ENCODE assay signal across 10 cellular contexts in the genomic region with DNA sequence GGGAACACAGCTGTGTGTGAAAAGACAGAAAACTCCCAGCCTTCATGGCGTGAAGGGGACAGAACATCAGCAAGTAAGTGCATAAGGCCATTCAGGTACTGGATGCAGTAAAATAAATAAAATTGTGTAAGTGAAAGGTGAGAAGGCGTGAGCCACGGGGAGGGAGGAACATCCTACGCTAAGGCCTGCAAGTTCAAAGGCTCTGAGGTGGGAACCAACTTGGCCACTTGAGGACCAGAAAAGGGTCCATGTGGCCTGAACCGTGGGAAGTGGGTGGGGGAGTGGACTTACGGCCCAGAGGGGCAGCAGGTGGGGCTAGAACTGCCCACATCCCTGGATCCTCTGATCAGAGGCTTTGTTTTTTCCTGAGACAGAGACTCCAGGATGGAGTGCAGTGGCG. TPM values are rescaled to one million over a fixed set of nuclear protein-coding genes. Genes with fewer than 3 reads are reported as not detected.
DNase-seq lines count a peak whose midpoint lies in the region; ATAC-seq and TF ChIP-seq lines count a peak whose summit lies in the region.
"Had no signal": no experiment of that assay in that cellular context is flagged by ENCODE, and none has a peak within 500 bp of the region (broad histone marks: within the 10 kb centered on the region; RNA-seq: fewer than 3 reads in every experiment).

No MANE protein-coding gene starts in this region.

- H3K27ac Mint-ChIP-seq in activated naive CD4-positive, alpha-beta T cell treated with anti-CD3 and anti-CD28 coated beads, Interleukin-2, amount 50 U/mL, for 24 hours, result no peak overlapping the region

- H3K4me3 Mint-ChIP-seq in activated naive CD4-positive, alpha-beta T cell treated with anti-CD3 and anti-CD28 coated beads, Interleukin-2, amount 50 U/mL, for 24 hours, result peak overlapping the region; percentile 34

- H3K27me3 ChIP-seq in gastroesophageal sphincter, result no peaks in the 10 kb centered on the region
- no peaks in the 10 kb centered on the region for H3K27me3 ChIP-seq in thymus (ENCODE audit: control insufficient read depth, insufficient read depth)
- H3K27me3 ChIP-seq: ascending aorta had no signal

- H3K4me1 ChIP-seq in gastroesophageal sphincter (peaks cover 0 to 41% (median 24%) of the 10 kb centered on the region in 3 donors), thymus (ENCODE audit: control insufficient read depth, insufficient read depth, low read length) (peaks cover 8% of the 10 kb centered on the region)

- no peak for DNase-seq in activated naive CD4-positive, alpha-beta T cell (lab: John Stamatoyannopoulos, UW)
- DNase-seq: NK-92 treated with Interleukin-12 subunit alpha and Interleukin-12 subunit beta, amount 100 ng/mL, for 24 hours; stimulated activated CD4-positive, alpha-beta T cell treated with anti-CD3 and anti-CD28 coated beads, Interleukin-12 subunit alpha, Interleukin-12 subunit beta, amount 100 ng/mL, for 4 hours had no signal

- WGBS in gastroesophageal sphincter (ENCODE audit: low coverage in 1 of 2), 2 donors, result 51 to 83% methylated on average over 1 to 6 of the region's 7 CpGs
- WGBS in thymus, result 92% methylated on average over 7 of the region's 7 CpGs

- ATAC-seq in gastroesophageal sphincter (no peak), GM21447 (IDR thresholded peaks at IDR 0.05; ENCODE audit: unreplicated experiment) (no peak), GM18909 (IDR thresholded peaks at IDR 0.05; ENCODE audit: poor library complexity, unreplicated experiment) (no peak)

- TF ChIP-seq EP300 in gastroesophageal sphincter (IDR thresholded peaks at IDR 0.05), result no peak

- H3K27me3 Mint-ChIP-seq in activated naive CD4-positive, alpha-beta T cell treated with anti-CD3 and anti-CD28 coated beads, Interleukin-2, amount 50 U/mL, for 24 hours, result no peaks in the 10 kb centered on the region

- H3K9me3 ChIP-seq in gastroesophageal sphincter, result no peaks in the 10 kb centered on the region
- H3K9me3 ChIP-seq in thymus (ENCODE audit: control insufficient read depth), result no peaks in the 10 kb centered on the region
- H3K9me3 ChIP-seq: ascending aorta had no signal

- H3K36me3 ChIP-seq in gastroesophageal sphincter (no peaks in the 10 kb centered on the region), thymus (ENCODE audit: control insufficient read depth, insufficient read depth) (no peaks in the 10 kb centered on the region)
- H3K36me3 ChIP-seq: ascending aorta had no signal

- H3K4me3 ChIP-seq in gastroesophageal sphincter, result no peak overlapping the region
- no peak overlapping the region for H3K4me3 ChIP-seq in thymus (ENCODE audit: low read length)

- TF ChIP-seq POLR2A in gastroesophageal sphincter (IDR thresholded peaks at IDR 0.05), result no peak

- H3K27ac ChIP-seq in gastroesophageal sphincter (peak overlapping the region in 3 of 4 donors; percentile 61 to 74 (median 72)), thymus (ENCODE audit: low read depth) (peak overlapping the region; percentile 46)
- H3K27ac ChIP-seq: HL-60 had no signal

- H3K36me3 Mint-ChIP-seq in activated naive CD4-positive, alpha-beta T cell treated with anti-CD3 and anti-CD28 coated beads, Interleukin-2, amount 50 U/mL, for 24 hours, result no peaks in the 10 kb centered on the region

- peaks cover 12% of the 10 kb centered on the region for H3K4me1 Mint-ChIP-seq in activated naive CD4-positive, alpha-beta T cell treated with anti-CD3 and anti-CD28 coated beads, Interleukin-2, amount 50 U/mL, for 24 hours

- TF ChIP-seq CTCF in gastroesophageal sphincter (IDR thresholded peaks at IDR 0.05), result no peak

- no peaks in the 10 kb centered on the region for H3K9me3 Mint-ChIP-seq in activated naive CD4-positive, alpha-beta T cell treated with anti-CD3 and anti-CD28 coated beads, Interleukin-2, amount 50 U/mL, for 24 hours

RNA-seq across cellular contexts. Expression of gene ABCB9, which starts 0.9 kb away (rescaled TPM):
- total RNA-seq in gastroesophageal sphincter, result 1 to 10 TPM; 2.3 to 8.4 (median 3.5) TPM
- polyA plus RNA-seq in thymus, result 1.8 TPM

RNA-seq across cellular contexts. Expression of gene OGFOD2, which starts 7.9 kb away (rescaled TPM):
- total RNA-seq in gastroesophageal sphincter, result 10 to 100 TPM in 1 of 4 donors, 1 to 10 TPM in 3; 7.3 to 10.7 (median 8.3) TPM
- polyA plus RNA-seq in thymus, result 20.6 TPM

RNA-seq across cellular contexts. Expression of gene ARL6IP4, which starts 13.3 kb away (rescaled TPM):
- 100 to 1,000 TPM; 251 to 343 (median 302) TPM for total RNA-seq in gastroesophageal sphincter
- polyA plus RNA-seq in thymus, result 302 TPM
